ENCODE assay signal across 8 cellular contexts in genomic region chr7:23470290-23471089, GRCh38. TPM values are rescaled to one million over a fixed set of nuclear protein-coding genes. Genes with fewer than 3 reads are reported as not detected.
A peak's percentile ranks its signal among the peaks of the same experiment; 100 is the strongest.
DNase-seq lines count a peak whose midpoint lies in the region; ATAC-seq and TF ChIP-seq lines count a peak whose summit lies in the region.

Gene IGF2BP3 (minus strand): TSS chr7:23470491. CDS start chr7:23470110, 381 bp downstream.

- no peaks in the 10 kb centered on the region for H3K9me3 ChIP-seq in cardiac muscle cell (ENCODE audit: low read depth)
- no peaks in the 10 kb centered on the region for H3K9me3 ChIP-seq in thymus (ENCODE audit: control insufficient read depth)

- TF ChIP-seq POLR2A in lower leg skin (IDR thresholded peaks at IDR 0.05): no peak

- intact Hi-C loops in cardiac septum (cut with DNase I) (loop anchor here (5.0 kb wide), 1 partner anchor 173 kb away; the partner anchor contains the start of gene MALSU1), lower leg skin (cut with DNase I; ENCODE audit: low total_unique reads) (no loop called here)

- peak within 1 kb of the TSS; percentile 96 for H3K27ac ChIP-seq in cardiac muscle cell
- H3K27ac ChIP-seq in thymus (ENCODE audit: low read depth): peak within 1 kb of the TSS; percentile 70

- WGBS in lower leg skin, 2 donors: 1% methylated on average over 33 of the region's 33 CpGs
- WGBS in thymus: 1% methylated on average over 33 of the region's 33 CpGs

- in situ Hi-C loops in KBM-7 (cut with MboI; ENCODE audit: low pct_unique_long_range_greater_than_20kb, low sequenced_read_pairs): no loop called here

- H3K27me3 ChIP-seq in cardiac muscle cell (no peaks in the 10 kb centered on the region), thymus (ENCODE audit: control insufficient read depth, insufficient read depth) (peaks cover 76% of the 10 kb centered on the region)

- TF ChIP-seq CTCF in cardiac muscle cell (IDR thresholded peaks at IDR 0.05; ENCODE audit: low read depth, low read length) (no peak), lower leg skin (IDR thresholded peaks at IDR 0.05) (no peak)

- H3K4me3 ChIP-seq in cardiac muscle cell (peak within 1 kb of the TSS; percentile 72), lower leg skin (ENCODE audit: low read depth, poor library complexity, severe bottlenecking) (peak within 1 kb of the TSS; percentile 14), thymus (ENCODE audit: low read length) (peak within 1 kb of the TSS; percentile 60)

- H3K36me3 ChIP-seq in cardiac muscle cell: no peaks in the 10 kb centered on the region
- H3K36me3 ChIP-seq in thymus (ENCODE audit: control insufficient read depth, insufficient read depth): no peaks in the 10 kb centered on the region

- no peak for ATAC-seq in HG03342 (IDR thresholded peaks at IDR 0.05; ENCODE audit: unreplicated experiment)

- H3K4me1 ChIP-seq in cardiac muscle cell (ENCODE audit: low read depth) (peaks cover 16% of the 10 kb centered on the region), thymus (ENCODE audit: control insufficient read depth, insufficient read depth, low read length) (peaks cover 25% of the 10 kb centered on the region)

- peak; percentile 90 to 99 for DNase-seq in cardiac muscle cell (ENCODE audit: low read depth in 1 of 2, low spot score in 1 of 2)
- DNase-seq in cardiac septum (ENCODE audit: low spot score): no peak
- DNase-seq in KBM-7: peak; percentile 100
- DNase-seq in RKO (ENCODE audit: low spot score): peak; percentile 96
- DNase-seq in brain pericyte (ENCODE audit: low read depth, low spot score): peak; percentile 88
- DNase-seq in lower leg skin (ENCODE audit: low spot score in 2 of 2): no peak

RNA-seq across cellular contexts. Expression of gene IGF2BP3, which starts in this region (rescaled TPM):
- total RNA-seq in cardiac muscle cell: 44.9 and 59.3 TPM in 2 replicates
- polyA plus RNA-seq in cardiac muscle cell: 30.5 and 45.5 TPM in 2 replicates
- total RNA-seq in cardiac septum: 0.16 TPM
- under 1 TPM in 1 of 4 donors, not detected in 3; 0.15 TPM for total RNA-seq in lower leg skin
- 3.4 TPM for polyA plus RNA-seq in thymus

Comparison
In these comparisons a context has a peak if more than half of its experiments do, and no peak if none do; other contexts are left out.
1. RNA of gene IGF2BP3 (total RNA-seq): 44.9 to 59.3 TPM in cardiac muscle cell; 0.16 TPM in cardiac septum (single experiment) and 0.15 TPM in lower leg skin; every median in the first group is over 10 times any median in the second.
2. DNase-seq: peak in cardiac muscle cell (2 of 2), KBM-7 (single experiment), RKO (single experiment) and brain pericyte (single experiment); none in cardiac septum (single experiment) and lower leg skin (0 of 2).
3. H3K4me3 ChIP-seq: peak in every context shown above with its lines; median percentile 72 in cardiac muscle cell; 60 in thymus; 14 in lower leg skin.